39 cellular contexts compared by ENCODE assay signal in genomic region chr17:65683428-65683827, GRCh38.
"Had no signal": no experiment of that assay in that cellular context is flagged by ENCODE, and none has a peak within 500 bp of the region (broad histone marks: within the 10 kb centered on the region; RNA-seq: fewer than 3 reads in every experiment).

No MANE protein-coding gene starts in this region.

- H3K36me3 ChIP-seq: adrenal gland, ascending aorta, cardiac muscle cell had no signal

- H3K9me3 Mint-ChIP-seq: activated CD4-positive, alpha-beta T cell treated with anti-CD3 and anti-CD28 coated beads, Interleukin-2, amount 10 ng/mL, durations not matched to agents 7 days and 5 days; activated naive CD4-positive, alpha-beta T cell treated with anti-CD3 and anti-CD28 coated beads, Interleukin-2, amount 50 U/mL, for 24 hours; activated T-cell treated with anti-CD3 and anti-CD28 coated beads, Interleukin-2, amount 50 U/mL, for 4 hours; activated T-helper 1 cell treated with anti-CD3 and anti-CD28 coated beads, Interleukin-12 subunit alpha, Interleukin-12 subunit beta, Interleukin-2, Interleukin-4 antibody, amounts not matched to agents 30 ng/mL and 10 ng/mL and 1 ng/mL, durations not matched to agents 14 hours and 24 hours and 36 hours; activated T-helper 17 cell treated with anti-CD3 and anti-CD28 coated beads, Interleukin-2, amount 50 U/mL, for 72 hours; central memory CD8-positive, alpha-beta T cell; T-helper 1 cell treated with Interleukin-12 subunit alpha and Interleukin-12 subunit beta and Interleukin-4 antibody, amounts not matched to agents 30 μg/mL and 1 μg/mL, for 36 hours had no signal

- DNase-seq: activated CD4-positive, alpha-beta memory T cell treated with anti-CD3 and anti-CD28 coated beads, Interleukin-2, amount 10 ng/mL, durations not matched to agents 7 days and 5 days; activated CD4-positive, alpha-beta T cell treated with anti-CD3 and anti-CD28 coated beads for 1 hour; activated CD4-positive, alpha-beta T cell treated with anti-CD3 and anti-CD28 coated beads for 36 hours; activated CD4-positive, alpha-beta T cell treated with anti-CD3 and anti-CD28 coated beads for 48 hours; activated CD4-positive, alpha-beta T cell treated with anti-CD3 and anti-CD28 coated beads, Interleukin-2, amount 10 ng/mL, durations not matched to agents 7 days and 5 days; activated CD4-positive, alpha-beta T cell treated with anti-CD3 and anti-CD28 coated beads, Interleukin-2, amount 50 U/mL, for 48 hours; activated CD4-positive, CD25-positive, alpha-beta regulatory T cell; activated CD8-positive, alpha-beta memory T cell treated with anti-CD3 and anti-CD28 coated beads for 24 hours; activated CD8-positive, alpha-beta memory T cell treated with anti-CD3 and anti-CD28 coated beads, Interleukin-2, amount 10 ng/mL, durations not matched to agents 7 days and 5 days; activated CD8-positive, alpha-beta memory T cell treated with anti-CD3 and anti-CD28 coated beads, Interleukin-2, amount 50 U/mL, for 48 hours; activated CD8-positive, alpha-beta T cell treated with anti-CD3 and anti-CD28 coated beads, Interleukin-2, amount 10 ng/mL, durations not matched to agents 7 days and 5 days; activated effector memory CD4-positive, alpha-beta T cell treated with anti-CD3 and anti-CD28 coated beads, Interleukin-2, amount 50 U/mL, for 16 hours; activated gamma-delta T cell treated with Interleukin-2 at 50 U/mL for 16 hours; activated naive CD4-positive, alpha-beta T cell; activated naive CD4-positive, alpha-beta T cell treated with anti-CD3 and anti-CD28 coated beads for 36 hours; activated T-cell treated with anti-CD3 and anti-CD28 coated beads, Interleukin-2, amount 50 U/mL, for 1 hour; activated T-cell treated with anti-CD3 and anti-CD28 coated beads, Interleukin-2, amount 50 U/mL, for 4 hours; activated T-cell treated with anti-CD3 and anti-CD28 coated beads, Interleukin-2, amount 50 U/mL, for 72 hours; adrenal gland; amniotic stem cell; anterior cingulate cortex; caudate nucleus; cerebellar nuclear complex; SW 1271; T-helper 1 cell; T-helper 2 cell; T-helper 9 cell had no signal

- H3K27me3 Mint-ChIP-seq: activated CD4-positive, alpha-beta memory T cell treated with anti-CD3 and anti-CD28 coated beads, Interleukin-2, amount 10 ng/mL, durations not matched to agents 7 days and 5 days; activated CD4-positive, alpha-beta T cell treated with anti-CD3 and anti-CD28 coated beads for 36 hours; activated CD4-positive, alpha-beta T cell treated with anti-CD3 and anti-CD28 coated beads, Interleukin-2, amount 10 ng/mL, durations not matched to agents 7 days and 5 days; activated CD8-positive, alpha-beta memory T cell treated with anti-CD3 and anti-CD28 coated beads, Interleukin-2, amount 10 ng/mL, durations not matched to agents 7 days and 5 days; activated naive CD4-positive, alpha-beta T cell treated with anti-CD3 and anti-CD28 coated beads, Interleukin-2, amount 50 U/mL, for 24 hours; activated naive CD8-positive, alpha-beta T cell; activated T-helper 17 cell treated with anti-CD3 and anti-CD28 coated beads, Interleukin-2, amount 50 U/mL, for 72 hours; central memory CD8-positive, alpha-beta T cell had no signal

- H3K36me3 Mint-ChIP-seq: activated CD8-positive, alpha-beta memory T cell treated with anti-CD3 and anti-CD28 coated beads, Interleukin-2, amount 10 ng/mL, durations not matched to agents 7 days and 5 days had no signal

- H3K4me3 Mint-ChIP-seq: activated CD4-positive, alpha-beta memory T cell treated with anti-CD3 and anti-CD28 coated beads, Interleukin-2, amount 10 ng/mL, durations not matched to agents 7 days and 5 days; activated CD4-positive, alpha-beta T cell treated with anti-CD3 and anti-CD28 coated beads for 36 hours; activated CD4-positive, alpha-beta T cell treated with anti-CD3 and anti-CD28 coated beads, Interleukin-2, amount 10 ng/mL, durations not matched to agents 7 days and 5 days; activated CD8-positive, alpha-beta memory T cell treated with anti-CD3 and anti-CD28 coated beads, Interleukin-2, amount 10 ng/mL, durations not matched to agents 7 days and 5 days; activated CD8-positive, alpha-beta T cell treated with anti-CD3 and anti-CD28 coated beads, Interleukin-2, amount 10 ng/mL, durations not matched to agents 7 days and 5 days; activated naive CD4-positive, alpha-beta T cell treated with anti-CD3 and anti-CD28 coated beads for 36 hours; activated naive CD4-positive, alpha-beta T cell treated with anti-CD3 and anti-CD28 coated beads, Interleukin-2, amount 50 U/mL, for 24 hours; activated naive CD8-positive, alpha-beta T cell; activated T-cell treated with anti-CD3 and anti-CD28 coated beads, Interleukin-2, amount 50 U/mL, for 4 hours; activated T-cell treated with anti-CD3 and anti-CD28 coated beads, Interleukin-2, amount 50 U/mL, for 72 hours; activated T-helper 1 cell treated with anti-CD3 and anti-CD28 coated beads, Interleukin-12 subunit alpha, Interleukin-12 subunit beta, Interleukin-2, Interleukin-4 antibody, amounts not matched to agents 30 ng/mL and 10 ng/mL and 1 ng/mL, durations not matched to agents 14 hours and 24 hours and 36 hours; activated T-helper 17 cell treated with anti-CD3 and anti-CD28 coated beads, Interleukin-2, amount 50 U/mL, for 72 hours; brain; central memory CD8-positive, alpha-beta T cell; T-helper 1 cell treated with Interleukin-12 subunit alpha and Interleukin-12 subunit beta and Interleukin-4 antibody, amounts not matched to agents 30 μg/mL and 1 μg/mL, for 36 hours; T-helper 2 cell treated with Interferon-gamma antibody and Interleukin-4, amounts not matched to agents 5 μg/mL and 100 μg/mL, for 36 hours had no signal

- H3K4me1 ChIP-seq: ascending aorta had no signal

- H3K27me3 ChIP-seq: adrenal gland, ascending aorta, cardiac muscle cell had no signal

- H3K4me3 ChIP-seq: adrenal gland, ascending aorta, cardiac muscle cell had no signal

- H3K4me1 Mint-ChIP-seq: activated CD4-positive, alpha-beta memory T cell treated with anti-CD3 and anti-CD28 coated beads, Interleukin-2, amount 10 ng/mL, durations not matched to agents 7 days and 5 days; activated CD8-positive, alpha-beta memory T cell treated with anti-CD3 and anti-CD28 coated beads, Interleukin-2, amount 10 ng/mL, durations not matched to agents 7 days and 5 days; activated T-helper 17 cell treated with anti-CD3 and anti-CD28 coated beads, Interleukin-2, amount 50 U/mL, for 72 hours; central memory CD8-positive, alpha-beta T cell had no signal

- ATAC-seq: activated CD4-positive, alpha-beta T cell treated with anti-CD3 and anti-CD28 coated beads for 36 hours; activated CD4-positive, CD25-positive, alpha-beta regulatory T cell treated with anti-CD3 and anti-CD28 coated beads, Interleukin-2, amount 50 U/mL, for 24 hours; activated CD8-positive, alpha-beta memory T cell treated with anti-CD3 and anti-CD28 coated beads, Interleukin-2, amount 10 ng/mL, durations not matched to agents 7 days and 5 days; activated CD8-positive, alpha-beta T cell treated with anti-CD3 and anti-CD28 coated beads, Interleukin-2, amount 10 ng/mL, durations not matched to agents 7 days and 5 days; activated T-cell treated with anti-CD3 and anti-CD28 coated beads, Interleukin-2, amount 50 U/mL, for 4 hours; activated T-cell treated with anti-CD3 and anti-CD28 coated beads, Interleukin-2, amount 50 U/mL, for 72 hours; activated T-helper 17 cell treated with anti-CD3 and anti-CD28 coated beads, Interleukin-2, amount 50 U/mL, for 72 hours had no signal

- H3K27ac ChIP-seq: adrenal gland, ascending aorta, cardiac muscle cell, VCaP had no signal

- H3K9me3 ChIP-seq: adrenal gland, ascending aorta had no signal

- H3K27ac Mint-ChIP-seq: activated CD4-positive, alpha-beta memory T cell treated with anti-CD3 and anti-CD28 coated beads, Interleukin-2, amount 10 ng/mL, durations not matched to agents 7 days and 5 days; activated CD4-positive, alpha-beta T cell treated with anti-CD3 and anti-CD28 coated beads for 36 hours; activated CD4-positive, alpha-beta T cell treated with anti-CD3 and anti-CD28 coated beads, Interleukin-2, amount 10 ng/mL, durations not matched to agents 7 days and 5 days; activated CD8-positive, alpha-beta memory T cell treated with anti-CD3 and anti-CD28 coated beads, Interleukin-2, amount 10 ng/mL, durations not matched to agents 7 days and 5 days; activated CD8-positive, alpha-beta T cell treated with anti-CD3 and anti-CD28 coated beads, Interleukin-2, amount 10 ng/mL, durations not matched to agents 7 days and 5 days; activated naive CD4-positive, alpha-beta T cell treated with anti-CD3 and anti-CD28 coated beads for 36 hours; activated naive CD4-positive, alpha-beta T cell treated with anti-CD3 and anti-CD28 coated beads, Interleukin-2, amount 50 U/mL, for 24 hours; activated naive CD8-positive, alpha-beta T cell; activated T-cell treated with anti-CD3 and anti-CD28 coated beads, Interleukin-2, amount 50 U/mL, for 72 hours; activated T-helper 1 cell treated with anti-CD3 and anti-CD28 coated beads, Interleukin-12 subunit alpha, Interleukin-12 subunit beta, Interleukin-2, Interleukin-4 antibody, amounts not matched to agents 30 ng/mL and 10 ng/mL and 1 ng/mL, durations not matched to agents 14 hours and 24 hours and 36 hours; activated T-helper 17 cell treated with anti-CD3 and anti-CD28 coated beads, Interleukin-2, amount 50 U/mL, for 72 hours; brain; T-helper 1 cell treated with Interleukin-12 subunit alpha and Interleukin-12 subunit beta and Interleukin-4 antibody, amounts not matched to agents 30 μg/mL and 1 μg/mL, for 36 hours; T-helper 2 cell treated with Interferon-gamma antibody and Interleukin-4, amounts not matched to agents 5 μg/mL and 100 μg/mL, for 36 hours had no signal
